Comparison of ENCODE assay signal across 21 cellular contexts in the genomic region with DNA sequence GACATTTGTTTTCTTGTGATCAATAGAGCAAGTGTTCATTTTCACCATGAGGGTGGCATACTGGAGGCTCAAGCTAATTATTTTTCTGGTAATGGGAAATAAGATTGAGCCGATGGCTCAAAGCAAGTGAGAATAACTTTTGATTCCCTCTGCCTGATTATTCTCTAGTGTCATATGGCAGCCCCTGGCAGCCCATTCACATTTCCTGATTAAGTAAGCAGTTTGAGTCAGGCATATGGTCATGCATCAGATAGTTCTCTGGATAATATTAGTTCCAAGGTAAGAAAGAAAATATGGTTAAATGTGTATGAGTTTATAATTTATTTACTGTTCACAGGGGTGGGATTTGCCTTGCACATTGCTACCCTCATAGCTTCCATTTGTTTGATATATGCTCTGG.
DNase-seq lines count a peak whose midpoint lies in the region; ATAC-seq, FAIRE-seq and TF ChIP-seq lines count a peak whose summit lies in the region.
"Had no signal": no experiment of that assay in that cellular context is flagged by ENCODE, and none has a peak within 500 bp of the region (broad histone marks: within the 10 kb centered on the region; RNA-seq: fewer than 3 reads in every experiment).

No MANE protein-coding gene starts in this region.

- H3K27me3 Mint-ChIP-seq in Calu3 (ENCODE audit: unreplicated experiment), result peaks cover 46% of the 10 kb centered on the region
- H3K27me3 Mint-ChIP-seq in activated T-helper 2 cell treated with anti-CD3 and anti-CD28 coated beads, Interferon-gamma antibody, Interleukin-2, Interleukin-4, amounts not matched to agents 10 μg/mL and 5 μg/mL and 100 μg/mL, durations not matched to agents 14 hours and 24 hours and 36 hours (ENCODE audit: low read depth), result peaks cover 2% of the 10 kb centered on the region

- no peaks in the 10 kb centered on the region for H3K9me3 Mint-ChIP-seq in Calu3 (ENCODE audit: low read depth, unreplicated experiment)
- H3K9me3 Mint-ChIP-seq in activated T-helper 2 cell treated with anti-CD3 and anti-CD28 coated beads, Interferon-gamma antibody, Interleukin-2, Interleukin-4, amounts not matched to agents 10 μg/mL and 5 μg/mL and 100 μg/mL, durations not matched to agents 14 hours and 24 hours and 36 hours, result no peaks in the 10 kb centered on the region
- H3K9me3 Mint-ChIP-seq: GM23338 had no signal

- dilution Hi-C loops in endothelial cell of umbilical vein (cut with MboI; ENCODE audit: extremely low pct_ligation_motif_present, low sequenced_read_pairs), result no loop called here

- ATAC-seq in SK-N-SH treated with all-trans-retinoic acid at 6 μM for 48 hours, result no peak
- ATAC-seq: GM23338, HCT116 had no signal

- TF ChIP-seq CTCF in SK-N-SH (IDR thresholded peaks at IDR 0.05) (no peak), endothelial cell of umbilical vein (IDR thresholded peaks at IDR 0.05; ENCODE audit: extremely low read depth in 1 of 2, insufficient read depth in 1 of 2, low read depth in 1 of 2, low read length in 2 of 2) (no peak), Calu3 (IDR thresholded peaks at IDR 0.05; ENCODE audit: unreplicated experiment) (no peak)

- H3K9me2 ChIP-seq in SK-N-SH, result no peaks in the 10 kb centered on the region

- POLR2A ChIA-PET in SK-N-SH (lab: Yijun Ruan, JAX) (no interaction called here), endothelial cell of umbilical vein (lab: Charles Lee) (no interaction called here)

- H3K4me2 ChIP-seq in SK-N-SH, result no peak overlapping the region
- no peak overlapping the region for H3K4me2 ChIP-seq in endothelial cell of umbilical vein (ENCODE audit: insufficient read depth, low read length)
- H3K4me2 ChIP-seq: BLaER1, GM23338 had no signal

- H3K9me1 ChIP-seq in endothelial cell of umbilical vein (replicated peaks; ENCODE audit: control insufficient read depth, extremely low read depth, insufficient read depth, low read length), result no peaks in the 10 kb centered on the region

- H3K27ac ChIP-seq in SK-N-SH (ENCODE audit: low read depth in 2 of 2, low read length in 1 of 2) (peak overlapping the region in 1 of 2 experiments; percentile 18; a peak in 1 of 4 replicates), endothelial cell of umbilical vein (ENCODE audit: insufficient read depth, low read depth, low read length) (no peak overlapping the region)
- H3K27ac ChIP-seq: BLaER1, C4-2B had no signal

- no peaks in the 10 kb centered on the region for H3K36me3 ChIP-seq in SK-N-SH (replicated peaks in 1 of 2; ENCODE audit: control insufficient read depth in 1 of 2, insufficient read depth in 2 of 2, low read length in 1 of 2)
- no peaks in the 10 kb centered on the region for H3K36me3 ChIP-seq in endothelial cell of umbilical vein (ENCODE audit: control insufficient read depth in 2 of 2, extremely low read depth in 1 of 2, insufficient read depth in 2 of 2, low read length in 2 of 2)
- H3K36me3 ChIP-seq: BLaER1 had no signal

- CTCF ChIA-PET in SK-N-SH (lab: Yijun Ruan, JAX), result interaction anchor here (0.6 to 1.3 kb wide), 5 partner anchors 10 to 1248 kb away, joined by 3 to 18 read pairs (median 5); no protein-coding TSS in a partner anchor
- CTCF ChIA-PET in endothelial cell of umbilical vein (lab: Charles Lee), result interaction anchor here (0.9 to 2.8 kb wide), 3 partner anchors 11 to 158 kb away, joined by 3 to 13 read pairs (median 5); no protein-coding TSS in a partner anchor
- CTCF ChIA-PET in Calu3 (lab: Charles Lee), result no interaction called here

- H3K27me3 ChIP-seq in SK-N-SH (ENCODE audit: insufficient read depth) (no peaks in the 10 kb centered on the region), endothelial cell of umbilical vein (ENCODE audit: control insufficient read depth in 2 of 2, insufficient read depth in 2 of 2, low read length in 2 of 2) (no peaks in the 10 kb centered on the region)
- H3K27me3 ChIP-seq: BLaER1 had no signal

- FAIRE-seq in endothelial cell of umbilical vein (lab: Jason Lieb, UNC), result no peak
- FAIRE-seq: GM12891, GM18507 had no signal

- TF ChIP-seq EP300 in SK-N-SH (IDR thresholded peaks at IDR 0.05; ENCODE audit: borderline replicate concordance in 1 of 2, low read depth in 1 of 2, low read length in 1 of 2), result peak in 1 of 2 experiments; percentile 70; a peak in 1 of 4 replicates

- TF ChIP-seq POLR2A in endothelial cell of umbilical vein (IDR thresholded peaks at IDR 0.05; ENCODE audit: low read depth, low read length), result no peak

- no peak for TF ChIP-seq RAD21 in SK-N-SH (IDR thresholded peaks at IDR 0.05; ENCODE audit: low read length)

- no peak overlapping the region for H3K9ac ChIP-seq in SK-N-SH
- no peak overlapping the region for H3K9ac ChIP-seq in endothelial cell of umbilical vein (replicated peaks; ENCODE audit: extremely low read depth, insufficient read depth, low read length)
- H3K9ac ChIP-seq: BLaER1 had no signal

- H3K36me3 Mint-ChIP-seq in Calu3 (ENCODE audit: insufficient read depth, unreplicated experiment), result no peaks in the 10 kb centered on the region
- no peaks in the 10 kb centered on the region for H3K36me3 Mint-ChIP-seq in activated T-helper 2 cell treated with anti-CD3 and anti-CD28 coated beads, Interferon-gamma antibody, Interleukin-2, Interleukin-4, amounts not matched to agents 10 μg/mL and 5 μg/mL and 100 μg/mL, durations not matched to agents 14 hours and 24 hours and 36 hours (ENCODE audit: low read depth)
- H3K36me3 Mint-ChIP-seq: CD8-positive, alpha-beta memory T cell had no signal

- BruUV-seq in endothelial cell of umbilical vein (replicated peaks; lab: Mats Ljungman, UMichigan), result no TSS peak
- BruUV-seq in Calu3 (replicated peaks; lab: Mats Ljungman, UMichigan), result no TSS peak

- H4K20me1 ChIP-seq in SK-N-SH (ENCODE audit: insufficient read depth) (no peaks in the 10 kb centered on the region), endothelial cell of umbilical vein (replicated peaks; ENCODE audit: control insufficient read depth, extremely low read depth, insufficient read depth, low read length) (no peaks in the 10 kb centered on the region)
- H4K20me1 ChIP-seq: BLaER1 had no signal

- no peak overlapping the region for H3K27ac Mint-ChIP-seq in Calu3 (ENCODE audit: unreplicated experiment)
- no peak overlapping the region for H3K27ac Mint-ChIP-seq in activated T-helper 2 cell treated with anti-CD3 and anti-CD28 coated beads, Interferon-gamma antibody, Interleukin-2, Interleukin-4, amounts not matched to agents 10 μg/mL and 5 μg/mL and 100 μg/mL, durations not matched to agents 14 hours and 24 hours and 36 hours
- H3K27ac Mint-ChIP-seq: B cell; CD4-positive, alpha-beta T cell; CD8-positive, alpha-beta memory T cell; GM23338; H9 had no signal

- H3K79me2 ChIP-seq in SK-N-SH (ENCODE audit: insufficient read depth) (no peaks in the 10 kb centered on the region), endothelial cell of umbilical vein (ENCODE audit: control insufficient read depth, insufficient read depth, low read length) (no peaks in the 10 kb centered on the region)

- no peak overlapping the region for H3K4me3 ChIP-seq in SK-N-SH (ENCODE audit: low read depth in 2 of 2, low read length in 1 of 2)
- no peak overlapping the region for H3K4me3 ChIP-seq in endothelial cell of umbilical vein (replicated peaks in 1 of 3; ENCODE audit: insufficient read depth in 1 of 3, low read depth in 1 of 3, low read length in 3 of 3)
- H3K4me3 ChIP-seq: BLaER1, GM23338 had no signal

- H3F3A ChIP-seq in SK-N-SH (replicated peaks; ENCODE audit: insufficient read depth), result no peaks in the 10 kb centered on the region

- H2AFZ ChIP-seq in SK-N-SH (ENCODE audit: low read depth) (no peak overlapping the region), endothelial cell of umbilical vein (ENCODE audit: low read depth, low read length) (no peak overlapping the region)
- H2AFZ ChIP-seq: GM23338 had no signal

- intact Hi-C loops in endothelial cell of umbilical vein (cut with micrococcal nuclease), result no loop called here
- intact Hi-C loops in Calu3 (cut with micrococcal nuclease; ENCODE audit: unreplicated experiment), result no loop called here
- intact Hi-C loops in activated T-helper 2 cell treated with anti-CD3 and anti-CD28 coated beads, Interferon-gamma antibody, Interleukin-2, Interleukin-4, amounts not matched to agents 10 μg/mL and 5 μg/mL and 100 μg/mL, durations not matched to agents 14 hours and 24 hours and 36 hours (cut with micrococcal nuclease), result no loop called here

- H3K4me1 Mint-ChIP-seq in Calu3 (ENCODE audit: low read depth, unreplicated experiment), result peaks cover 1% of the 10 kb centered on the region
- H3K4me1 Mint-ChIP-seq in activated T-helper 2 cell treated with anti-CD3 and anti-CD28 coated beads, Interferon-gamma antibody, Interleukin-2, Interleukin-4, amounts not matched to agents 10 μg/mL and 5 μg/mL and 100 μg/mL, durations not matched to agents 14 hours and 24 hours and 36 hours (ENCODE audit: low read depth), result no peaks in the 10 kb centered on the region
- H3K4me1 Mint-ChIP-seq: B cell; CD8-positive, alpha-beta memory T cell; GM23338; H9 had no signal

- H3K4me1 ChIP-seq in SK-N-SH (ENCODE audit: control insufficient read depth in 1 of 2, insufficient read depth in 2 of 2, low read depth in 1 of 2, low read length in 1 of 2) (peaks cover 0 to 3% of the 10 kb centered on the region in 2 experiments; a peak in 1 of 4 replicates), endothelial cell of umbilical vein (ENCODE audit: control insufficient read depth, extremely low read depth, insufficient read depth, low read length) (peaks cover 8% of the 10 kb centered on the region)
- H3K4me1 ChIP-seq: BLaER1 had no signal

- no peak overlapping the region for H3K4me3 Mint-ChIP-seq in Calu3 (ENCODE audit: low read depth, unreplicated experiment)
- H3K4me3 Mint-ChIP-seq in activated T-helper 2 cell treated with anti-CD3 and anti-CD28 coated beads, Interferon-gamma antibody, Interleukin-2, Interleukin-4, amounts not matched to agents 10 μg/mL and 5 μg/mL and 100 μg/mL, durations not matched to agents 14 hours and 24 hours and 36 hours (ENCODE audit: low read depth), result no peak overlapping the region
- H3K4me3 Mint-ChIP-seq: B cell; CD4-positive, alpha-beta T cell; CD8-positive, alpha-beta memory T cell; GM23338; H9 had no signal

- peak; percentile 36 for DNase-seq in SK-N-SH
- peak; percentile 52 for DNase-seq in DMS 273 treated with DMSO at 0.1 percent for 48 hours (lab: John Stamatoyannopoulos, UW)
- peak; percentile 16 for DNase-seq in NCI-H446 treated with DMSO at 0.1 percent for 48 hours (lab: John Stamatoyannopoulos, UW)
- DNase-seq in endothelial cell of umbilical vein (ENCODE audit: low read depth, low spot score), result peak; percentile 18
- DNase-seq in cortex of kidney (lab: John Stamatoyannopoulos, UW), result no peak
- DNase-seq in Calu3, result no peak
- no peak for DNase-seq in activated T-helper 2 cell treated with anti-CD3 and anti-CD28 coated beads, Interferon-gamma antibody, Interleukin-2, Interleukin-4, amounts not matched to agents 10 μg/mL and 5 μg/mL and 100 μg/mL, durations not matched to agents 14 hours and 24 hours and 36 hours (ENCODE audit: low spot score)
- DNase-seq: CD4-positive, alpha-beta T cell; CD8-positive, alpha-beta memory T cell; DMS79; EL; GF-D8; H9 had no signal

- 23% methylated on average over 1 of the region's 1 CpG for WGBS in SK-N-SH (ENCODE audit: low lambda C conversion rate)

- H3K9me3 ChIP-seq in SK-N-SH (0 out of 2 replicates have a peak, but pooled peaks cover 6% of the 10 kb centered on the region), endothelial cell of umbilical vein (replicated peaks; ENCODE audit: control insufficient read depth, insufficient read depth, low read length) (no peaks in the 10 kb centered on the region)
- H3K9me3 ChIP-seq: BLaER1 had no signal

Comparison
In these comparisons a context has a peak if more than half of its experiments do, and no peak if none do; other contexts are left out.
1. DNase-seq: peak in SK-N-SH (single experiment), DMS 273 treated with DMSO at 0.1 percent for 48 hours (single experiment), NCI-H446 treated with DMSO at 0.1 percent for 48 hours (single experiment) and endothelial cell of umbilical vein (single experiment); none in cortex of kidney (single experiment), Calu3 (single experiment) and activated T-helper 2 cell treated with anti-CD3 and anti-CD28 coated beads, Interferon-gamma antibody, Interleukin-2, Interleukin-4, amounts not matched to agents 10 μg/mL and 5 μg/mL and 100 μg/mL, durations not matched to agents 14 hours and 24 hours and 36 hours (single experiment).